In genomic region chr3:8318002-8318649, GRCh38 we compare ENCODE assay signal across 11 cellular contexts.
DNase-seq lines count a peak whose midpoint lies in the region; ATAC-seq and TF ChIP-seq lines count a peak whose summit lies in the region.
"Had no signal": no experiment of that assay in that cellular context is flagged by ENCODE, and none has a peak within 500 bp of the region (broad histone marks: within the 10 kb centered on the region; RNA-seq: fewer than 3 reads in every experiment).

No MANE protein-coding gene starts in this region.

- no peaks in the 10 kb centered on the region for H3K9me3 ChIP-seq in left lung
- no peaks in the 10 kb centered on the region for H3K9me3 ChIP-seq in mammary epithelial cell (replicated peaks; ENCODE audit: insufficient read depth, low read length)
- no peaks in the 10 kb centered on the region for H3K9me3 ChIP-seq in CD4-positive, alpha-beta memory T cell (ENCODE audit: control insufficient read depth in 1 of 2, low read length in 2 of 2)

- CTCF ChIA-PET in mammary epithelial cell (lab: Charles Lee; ENCODE audit: low non-redundant PET): no interaction called here
- CTCF ChIA-PET in CD4-positive, alpha-beta memory T cell (lab: Charles Lee; ENCODE audit: partially characterized antibody): interaction anchor here (1.3 to 12.7 kb wide), 7 partner anchors 9 to 99 kb away, joined by 3 to 391 read pairs (median 5); no protein-coding TSS in a partner anchor

- H3K36me3 Mint-ChIP-seq in CD4-positive, alpha-beta memory T cell: no peaks in the 10 kb centered on the region
- H3K36me3 Mint-ChIP-seq: activated naive CD8-positive, alpha-beta T cell; IgD-negative memory B cell had no signal

- TF ChIP-seq CTCF in astrocyte of the cerebellum (IDR thresholded peaks at IDR 0.05; ENCODE audit: low read depth, low read length, missing control alignments) (no peak), left lung (IDR thresholded peaks at IDR 0.05) (no peak), mammary epithelial cell (conservative IDR thresholded peaks at IDR 0.05 in 1 of 2, IDR thresholded peaks at IDR 0.05 in 1 of 2; ENCODE audit: extremely low read depth in 1 of 2, insufficient read depth in 1 of 2, low read depth in 1 of 2, low read length in 2 of 2) (no peak)

- no TSS peak for BruUV-seq in mammary epithelial cell (replicated peaks; lab: Mats Ljungman, UMichigan)

- DNase-seq in DMS153 treated with DMSO at 0.1 percent for 48 hours (lab: John Stamatoyannopoulos, UW; ENCODE audit: unreplicated experiment): peak; percentile 8
- DNase-seq in HT1080 (ENCODE audit: low read depth): peak; percentile 58
- peak; percentile 11 for DNase-seq in astrocyte of the cerebellum (ENCODE audit: low read depth)
- DNase-seq in left lung: no peak
- DNase-seq in GDM1 (lab: John Stamatoyannopoulos, UW): no peak
- DNase-seq in mammary epithelial cell: no peak
- DNase-seq in CD4-positive, alpha-beta memory T cell: no peak
- DNase-seq: activated CD4-positive, alpha-beta T cell treated with anti-CD3 and anti-CD28 coated beads for 1 hour; NCI-H146 had no signal

- WGBS in mammary epithelial cell (ENCODE audit: low coverage, missing lambda C conversion rate): 91% methylated on average over 6 of the region's 6 CpGs

- H4K20me1 ChIP-seq in mammary epithelial cell (ENCODE audit: insufficient read depth, low read length): no peaks in the 10 kb centered on the region

- H3K4me3 ChIP-seq in astrocyte of the cerebellum (ENCODE audit: low read depth, low read length) (no peak overlapping the region), left lung (no peak overlapping the region), mammary epithelial cell (replicated peaks in 1 of 3; ENCODE audit: insufficient read depth in 1 of 3, low read depth in 2 of 3, low read length in 3 of 3) (no peak overlapping the region)
- no peak overlapping the region for H3K4me3 ChIP-seq in CD4-positive, alpha-beta memory T cell (ENCODE audit: low read length in 2 of 2)

- peaks cover 0 to 3% of the 10 kb centered on the region in 2 donors for H3K27me3 Mint-ChIP-seq in CD4-positive, alpha-beta memory T cell

- POLR2A ChIA-PET in CD4-positive, alpha-beta memory T cell (lab: Charles Lee; ENCODE audit: partially characterized antibody): no interaction called here

- ATAC-seq in left lung: peak; percentile 41

- no peaks in the 10 kb centered on the region for H3K4me1 Mint-ChIP-seq in CD4-positive, alpha-beta memory T cell
- H3K4me1 Mint-ChIP-seq: IgD-negative memory B cell had no signal

- dilution Hi-C loops in mammary epithelial cell (cut with HindIII; ENCODE audit: low sequenced_read_pairs): no loop called here

- H3K27me3 ChIP-seq in left lung: no peaks in the 10 kb centered on the region
- H3K27me3 ChIP-seq in mammary epithelial cell (ENCODE audit: insufficient read depth, low read length): no peaks in the 10 kb centered on the region
- no peaks in the 10 kb centered on the region for H3K27me3 ChIP-seq in CD4-positive, alpha-beta memory T cell (ENCODE audit: insufficient read depth, low read length)

- H3K9me3 Mint-ChIP-seq in CD4-positive, alpha-beta memory T cell: no peaks in the 10 kb centered on the region

- no peak overlapping the region for H3K4me2 ChIP-seq in mammary epithelial cell (ENCODE audit: insufficient read depth, low read depth, low read length)

- H3K27ac Mint-ChIP-seq in CD4-positive, alpha-beta memory T cell: no peak overlapping the region
- H3K27ac Mint-ChIP-seq: activated naive CD8-positive, alpha-beta T cell; IgD-negative memory B cell had no signal

- no peak overlapping the region for H3K9ac ChIP-seq in mammary epithelial cell (ENCODE audit: insufficient read depth, low read length)

- no peak overlapping the region for H2AFZ ChIP-seq in mammary epithelial cell (ENCODE audit: low read depth, low read length)

- intact Hi-C loops in left lung (cut with DNase I): no loop called here
- intact Hi-C loops in mammary epithelial cell (cut with micrococcal nuclease): loop anchor here (10.0 kb wide), 1 partner anchor 1033 kb away; no protein-coding TSS in a partner anchor
- intact Hi-C loops in CD4-positive, alpha-beta memory T cell (cut with micrococcal nuclease): no loop called here

- no peaks in the 10 kb centered on the region for H3K79me2 ChIP-seq in mammary epithelial cell (ENCODE audit: insufficient read depth, low read length)

- H3K4me3 Mint-ChIP-seq in CD4-positive, alpha-beta memory T cell: no peak overlapping the region
- H3K4me3 Mint-ChIP-seq: activated naive CD8-positive, alpha-beta T cell; IgD-negative memory B cell had no signal

- H3K36me3 ChIP-seq in left lung (no peaks in the 10 kb centered on the region), mammary epithelial cell (ENCODE audit: insufficient read depth, low read length) (no peaks in the 10 kb centered on the region)
- H3K36me3 ChIP-seq in CD4-positive, alpha-beta memory T cell (ENCODE audit: insufficient read depth, low read length): no peaks in the 10 kb centered on the region

- no peak overlapping the region for H3K27ac ChIP-seq in left lung
- H3K27ac ChIP-seq in mammary epithelial cell (ENCODE audit: insufficient read depth, low read depth, low read length): no peak overlapping the region
- H3K27ac ChIP-seq in CD4-positive, alpha-beta memory T cell (ENCODE audit: low read depth, low read length): no peak overlapping the region

- in situ Hi-C loops in astrocyte of the cerebellum (cut with HindIII; ENCODE audit: low sequenced_read_pairs) (no loop called here), mammary epithelial cell (cut with MboI; ENCODE audit: low sequenced_read_pairs in 2 of 2) (no loop called here)

- H3K4me1 ChIP-seq in left lung: no peaks in the 10 kb centered on the region
- H3K4me1 ChIP-seq in mammary epithelial cell (ENCODE audit: insufficient read depth, low read length): peaks cover 13% of the 10 kb centered on the region
- H3K4me1 ChIP-seq in CD4-positive, alpha-beta memory T cell (ENCODE audit: insufficient read depth, low read length): no peaks in the 10 kb centered on the region

Comparison
In these comparisons a context has a peak if more than half of its experiments do, and no peak if none do; other contexts are left out.
1. DNase-seq: peak in DMS153 treated with DMSO at 0.1 percent for 48 hours (single experiment), HT1080 (single experiment) and astrocyte of the cerebellum (single experiment); none in left lung (0 of 2), GDM1 (single experiment), mammary epithelial cell (single experiment) and CD4-positive, alpha-beta memory T cell (0 of 5).